Comparison of ENCODE assay signal across 13 cellular contexts in the genomic region with DNA sequence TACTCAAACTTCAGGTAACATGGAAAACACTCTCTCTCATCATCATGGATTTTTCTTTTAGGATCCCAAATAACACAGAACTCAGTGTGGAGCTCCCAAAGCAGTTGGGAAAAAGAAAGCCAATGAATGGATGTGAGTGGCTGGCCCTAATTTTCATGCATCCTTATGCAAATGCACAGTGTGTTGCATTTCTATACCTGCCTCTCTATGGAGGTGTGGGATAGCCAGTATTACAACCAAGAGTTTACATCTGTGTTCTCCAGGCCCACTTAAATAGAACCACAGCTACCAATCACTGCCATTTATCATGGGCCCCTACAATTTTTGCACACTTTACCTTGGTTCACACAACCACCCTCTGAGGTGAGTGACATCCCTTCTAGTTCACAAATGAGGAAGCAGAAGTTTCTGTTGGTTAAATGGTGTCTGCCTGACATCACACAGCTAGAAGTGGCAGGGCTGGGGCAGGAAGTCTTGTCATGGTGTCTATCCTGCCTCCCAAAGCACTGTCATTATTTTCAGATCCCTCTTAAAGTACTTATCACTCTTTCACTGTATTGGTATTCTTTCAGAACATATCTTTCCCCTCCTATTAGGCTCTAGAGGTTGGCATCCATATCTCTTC. TPM values are rescaled to one million over a fixed set of nuclear protein-coding genes. Genes with fewer than 3 reads are reported as not detected.
DNase-seq lines count a peak whose midpoint lies in the region; ATAC-seq and TF ChIP-seq lines count a peak whose summit lies in the region.
"Had no signal": no experiment of that assay in that cellular context is flagged by ENCODE, and none has a peak within 500 bp of the region (broad histone marks: within the 10 kb centered on the region; RNA-seq: fewer than 3 reads in every experiment).

No MANE protein-coding gene starts in this region.

- no peaks in the 10 kb centered on the region for H3K36me3 ChIP-seq in mucosa of descending colon (ENCODE audit: low read depth)
- H3K36me3 ChIP-seq: prostate gland had no signal

- no peaks in the 10 kb centered on the region for H3K4me1 ChIP-seq in mucosa of descending colon (ENCODE audit: low read depth)
- H3K4me1 ChIP-seq: prostate gland had no signal

- BruUV-seq in Calu3 (replicated peaks; lab: Mats Ljungman, UMichigan): no TSS peak

- H3K9me3 Mint-ChIP-seq in activated naive CD4-positive, alpha-beta T cell treated with anti-CD3 and anti-CD28 coated beads, Interleukin-2, amount 10 ng/mL, durations not matched to agents 7 days and 5 days: no peaks in the 10 kb centered on the region
- H3K9me3 Mint-ChIP-seq in Calu3 (ENCODE audit: low read depth, unreplicated experiment): no peaks in the 10 kb centered on the region

- CTCF ChIA-PET in activated naive CD4-positive, alpha-beta T cell treated with anti-CD3 and anti-CD28 coated beads, Interleukin-2, amount 10 ng/mL, durations not matched to agents 7 days and 5 days (lab: Charles Lee): no interaction called here
- CTCF ChIA-PET in Calu3 (lab: Charles Lee): no interaction called here

- TF ChIP-seq CTCF in mucosa of descending colon (IDR thresholded peaks at IDR 0.05) (no peak), Calu3 (IDR thresholded peaks at IDR 0.05; ENCODE audit: unreplicated experiment) (no peak)

- intact Hi-C loops in mucosa of descending colon (cut with DNase I, micrococcal nuclease) (no loop called here), Calu3 (cut with micrococcal nuclease; ENCODE audit: unreplicated experiment) (no loop called here)

- H3K4me3 ChIP-seq in mucosa of descending colon: no peak overlapping the region
- H3K4me3 ChIP-seq: prostate gland had no signal

- no peaks in the 10 kb centered on the region for H3K4me1 Mint-ChIP-seq in activated naive CD4-positive, alpha-beta T cell treated with anti-CD3 and anti-CD28 coated beads, Interleukin-2, amount 10 ng/mL, durations not matched to agents 7 days and 5 days
- H3K4me1 Mint-ChIP-seq in Calu3 (ENCODE audit: low read depth, unreplicated experiment): no peaks in the 10 kb centered on the region

- no peak overlapping the region for H3K4me3 Mint-ChIP-seq in activated naive CD4-positive, alpha-beta T cell treated with anti-CD3 and anti-CD28 coated beads, Interleukin-2, amount 10 ng/mL, durations not matched to agents 7 days and 5 days
- no peak overlapping the region for H3K4me3 Mint-ChIP-seq in Calu3 (ENCODE audit: low read depth, unreplicated experiment)

- ATAC-seq in GM19025 (IDR thresholded peaks at IDR 0.05; ENCODE audit: low read depth, unreplicated experiment) (peak; percentile 75), HG02588 (IDR thresholded peaks at IDR 0.05; ENCODE audit: unreplicated experiment) (peak; percentile 70), HG03457 (IDR thresholded peaks at IDR 0.05; ENCODE audit: unreplicated experiment) (peak; percentile 94), mucosa of descending colon (peak; percentile 24)

- H3K36me3 Mint-ChIP-seq in activated naive CD4-positive, alpha-beta T cell treated with anti-CD3 and anti-CD28 coated beads, Interleukin-2, amount 10 ng/mL, durations not matched to agents 7 days and 5 days: no peaks in the 10 kb centered on the region
- no peaks in the 10 kb centered on the region for H3K36me3 Mint-ChIP-seq in Calu3 (ENCODE audit: insufficient read depth, unreplicated experiment)

- DNase-seq in mucosa of descending colon (no peak), HuH-7 (ENCODE audit: low spot score) (no peak), mucosa of gallbladder (ENCODE audit: low spot score) (no peak), Calu3 (no peak)
- DNase-seq in activated naive CD4-positive, alpha-beta T cell treated with anti-CD3 and anti-CD28 coated beads, Interleukin-2, amount 10 ng/mL, durations not matched to agents 7 days and 5 days: no peak
- DNase-seq: activated CD4-positive, alpha-beta T cell treated with anti-CD3 and anti-CD28 coated beads for 48 hours; DND-41; islet precursor cell; NCI-H1092 had no signal

- H3K27ac Mint-ChIP-seq in activated naive CD4-positive, alpha-beta T cell treated with anti-CD3 and anti-CD28 coated beads, Interleukin-2, amount 10 ng/mL, durations not matched to agents 7 days and 5 days: no peak overlapping the region
- H3K27ac Mint-ChIP-seq in Calu3 (ENCODE audit: unreplicated experiment): no peak overlapping the region

- H3K27me3 Mint-ChIP-seq in activated naive CD4-positive, alpha-beta T cell treated with anti-CD3 and anti-CD28 coated beads, Interleukin-2, amount 10 ng/mL, durations not matched to agents 7 days and 5 days: peaks cover 5% of the 10 kb centered on the region
- H3K27me3 Mint-ChIP-seq in Calu3 (ENCODE audit: unreplicated experiment): peaks cover 13% of the 10 kb centered on the region

- no peaks in the 10 kb centered on the region for H3K9me3 ChIP-seq in mucosa of descending colon
- H3K9me3 ChIP-seq: prostate gland had no signal

RNA-seq across cellular contexts. Expression of a gene that starts 17.3 kb away (rescaled TPM):
- total RNA-seq in mucosa of descending colon (10 to 100 TPM in 1 of 3 donors, 1 to 10 TPM in 2; 3.5 to 70.6 (median 6.9) TPM), mucosa of gallbladder (38.9 TPM), Calu3 (2022) (0.26 and 0.29 TPM in 2 replicates)

Comparison
In these comparisons a context has a peak if more than half of its experiments do, and no peak if none do; other contexts are left out.
1. ATAC-seq: peak in every context shown above with its lines; median percentile 94 in HG03457; 75 in GM19025; 70 in HG02588; 24 in mucosa of descending colon.